2 cellular contexts compared by ENCODE assay signal in the genomic region with DNA sequence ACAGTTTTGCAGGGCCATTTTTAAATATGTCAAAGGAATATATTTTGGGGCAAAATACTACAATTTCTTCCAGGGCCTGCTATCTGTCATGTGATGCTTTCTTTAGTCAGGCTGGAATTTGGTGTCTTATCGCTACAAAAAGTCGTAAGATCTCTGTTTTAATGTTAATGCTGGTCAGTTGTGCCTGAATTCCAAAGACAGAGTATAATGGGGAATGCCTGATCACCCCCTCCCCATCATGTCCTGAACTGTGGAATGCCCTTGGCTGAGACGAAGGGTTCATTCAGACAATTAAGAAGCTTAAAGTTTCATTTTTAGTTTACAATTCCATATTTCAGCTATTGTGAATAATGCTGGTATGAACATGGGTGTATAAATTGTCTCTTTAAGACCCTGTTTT.
TF ChIP-seq lines count a peak whose summit lies in the region.

No MANE protein-coding gene starts in this region.

TF ChIP-seq in GM23338, 12 proteins besides CTCF, POLR2A, EP300 and RAD21 (continues in another document):
- TF ChIP-seq ZNF331 (CRISPR knock-in tag; IDR thresholded peaks at IDR 0.05; ENCODE audit: low read depth) (no peak), STAT1 (IDR thresholded peaks at IDR 0.05; ENCODE audit: unreplicated experiment) (no peak), CREB1 (CRISPR knock-in tag; IDR thresholded peaks at IDR 0.05; ENCODE audit: low read depth) (no peak), JUNB (IDR thresholded peaks at IDR 0.05; ENCODE audit: unreplicated experiment) (no peak), POLR2AphosphoS5 (IDR thresholded peaks at IDR 0.05; ENCODE audit: low read depth) (no peak), EZH2 (IDR thresholded peaks at IDR 0.05; ENCODE audit: low read depth, unreplicated experiment) (no peak), EZH2phosphoT487 (IDR thresholded peaks at IDR 0.05; ENCODE audit: unreplicated experiment) (no peak), ZNF114 (CRISPR knock-in tag; IDR thresholded peaks at IDR 0.05) (no peak), NANOG (IDR thresholded peaks at IDR 0.05; ENCODE audit: borderline replicate concordance) (no peak)
- TF ChIP-seq, protein P1, sequence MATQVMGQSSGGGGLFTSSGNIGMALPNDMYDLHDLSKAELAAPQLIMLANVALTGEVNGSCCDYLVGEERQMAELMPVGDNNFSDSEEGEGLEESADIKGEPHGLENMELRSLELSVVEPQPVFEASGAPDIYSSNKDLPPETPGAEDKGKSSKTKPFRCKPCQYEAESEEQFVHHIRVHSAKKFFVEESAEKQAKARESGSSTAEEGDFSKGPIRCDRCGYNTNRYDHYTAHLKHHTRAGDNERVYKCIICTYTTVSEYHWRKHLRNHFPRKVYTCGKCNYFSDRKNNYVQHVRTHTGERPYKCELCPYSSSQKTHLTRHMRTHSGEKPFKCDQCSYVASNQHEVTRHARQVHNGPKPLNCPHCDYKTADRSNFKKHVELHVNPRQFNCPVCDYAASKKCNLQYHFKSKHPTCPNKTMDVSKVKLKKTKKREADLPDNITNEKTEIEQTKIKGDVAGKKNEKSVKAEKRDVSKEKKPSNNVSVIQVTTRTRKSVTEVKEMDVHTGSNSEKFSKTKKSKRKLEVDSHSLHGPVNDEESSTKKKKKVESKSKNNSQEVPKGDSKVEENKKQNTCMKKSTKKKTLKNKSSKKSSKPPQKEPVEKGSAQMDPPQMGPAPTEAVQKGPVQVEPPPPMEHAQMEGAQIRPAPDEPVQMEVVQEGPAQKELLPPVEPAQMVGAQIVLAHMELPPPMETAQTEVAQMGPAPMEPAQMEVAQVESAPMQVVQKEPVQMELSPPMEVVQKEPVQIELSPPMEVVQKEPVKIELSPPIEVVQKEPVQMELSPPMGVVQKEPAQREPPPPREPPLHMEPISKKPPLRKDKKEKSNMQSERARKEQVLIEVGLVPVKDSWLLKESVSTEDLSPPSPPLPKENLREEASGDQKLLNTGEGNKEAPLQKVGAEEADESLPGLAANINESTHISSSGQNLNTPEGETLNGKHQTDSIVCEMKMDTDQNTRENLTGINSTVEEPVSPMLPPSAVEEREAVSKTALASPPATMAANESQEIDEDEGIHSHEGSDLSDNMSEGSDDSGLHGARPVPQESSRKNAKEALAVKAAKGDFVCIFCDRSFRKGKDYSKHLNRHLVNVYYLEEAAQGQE (IDR thresholded peaks at IDR 0.05; ENCODE audit: unreplicated experiment): no peak
- TF ChIP-seq, protein P2, sequence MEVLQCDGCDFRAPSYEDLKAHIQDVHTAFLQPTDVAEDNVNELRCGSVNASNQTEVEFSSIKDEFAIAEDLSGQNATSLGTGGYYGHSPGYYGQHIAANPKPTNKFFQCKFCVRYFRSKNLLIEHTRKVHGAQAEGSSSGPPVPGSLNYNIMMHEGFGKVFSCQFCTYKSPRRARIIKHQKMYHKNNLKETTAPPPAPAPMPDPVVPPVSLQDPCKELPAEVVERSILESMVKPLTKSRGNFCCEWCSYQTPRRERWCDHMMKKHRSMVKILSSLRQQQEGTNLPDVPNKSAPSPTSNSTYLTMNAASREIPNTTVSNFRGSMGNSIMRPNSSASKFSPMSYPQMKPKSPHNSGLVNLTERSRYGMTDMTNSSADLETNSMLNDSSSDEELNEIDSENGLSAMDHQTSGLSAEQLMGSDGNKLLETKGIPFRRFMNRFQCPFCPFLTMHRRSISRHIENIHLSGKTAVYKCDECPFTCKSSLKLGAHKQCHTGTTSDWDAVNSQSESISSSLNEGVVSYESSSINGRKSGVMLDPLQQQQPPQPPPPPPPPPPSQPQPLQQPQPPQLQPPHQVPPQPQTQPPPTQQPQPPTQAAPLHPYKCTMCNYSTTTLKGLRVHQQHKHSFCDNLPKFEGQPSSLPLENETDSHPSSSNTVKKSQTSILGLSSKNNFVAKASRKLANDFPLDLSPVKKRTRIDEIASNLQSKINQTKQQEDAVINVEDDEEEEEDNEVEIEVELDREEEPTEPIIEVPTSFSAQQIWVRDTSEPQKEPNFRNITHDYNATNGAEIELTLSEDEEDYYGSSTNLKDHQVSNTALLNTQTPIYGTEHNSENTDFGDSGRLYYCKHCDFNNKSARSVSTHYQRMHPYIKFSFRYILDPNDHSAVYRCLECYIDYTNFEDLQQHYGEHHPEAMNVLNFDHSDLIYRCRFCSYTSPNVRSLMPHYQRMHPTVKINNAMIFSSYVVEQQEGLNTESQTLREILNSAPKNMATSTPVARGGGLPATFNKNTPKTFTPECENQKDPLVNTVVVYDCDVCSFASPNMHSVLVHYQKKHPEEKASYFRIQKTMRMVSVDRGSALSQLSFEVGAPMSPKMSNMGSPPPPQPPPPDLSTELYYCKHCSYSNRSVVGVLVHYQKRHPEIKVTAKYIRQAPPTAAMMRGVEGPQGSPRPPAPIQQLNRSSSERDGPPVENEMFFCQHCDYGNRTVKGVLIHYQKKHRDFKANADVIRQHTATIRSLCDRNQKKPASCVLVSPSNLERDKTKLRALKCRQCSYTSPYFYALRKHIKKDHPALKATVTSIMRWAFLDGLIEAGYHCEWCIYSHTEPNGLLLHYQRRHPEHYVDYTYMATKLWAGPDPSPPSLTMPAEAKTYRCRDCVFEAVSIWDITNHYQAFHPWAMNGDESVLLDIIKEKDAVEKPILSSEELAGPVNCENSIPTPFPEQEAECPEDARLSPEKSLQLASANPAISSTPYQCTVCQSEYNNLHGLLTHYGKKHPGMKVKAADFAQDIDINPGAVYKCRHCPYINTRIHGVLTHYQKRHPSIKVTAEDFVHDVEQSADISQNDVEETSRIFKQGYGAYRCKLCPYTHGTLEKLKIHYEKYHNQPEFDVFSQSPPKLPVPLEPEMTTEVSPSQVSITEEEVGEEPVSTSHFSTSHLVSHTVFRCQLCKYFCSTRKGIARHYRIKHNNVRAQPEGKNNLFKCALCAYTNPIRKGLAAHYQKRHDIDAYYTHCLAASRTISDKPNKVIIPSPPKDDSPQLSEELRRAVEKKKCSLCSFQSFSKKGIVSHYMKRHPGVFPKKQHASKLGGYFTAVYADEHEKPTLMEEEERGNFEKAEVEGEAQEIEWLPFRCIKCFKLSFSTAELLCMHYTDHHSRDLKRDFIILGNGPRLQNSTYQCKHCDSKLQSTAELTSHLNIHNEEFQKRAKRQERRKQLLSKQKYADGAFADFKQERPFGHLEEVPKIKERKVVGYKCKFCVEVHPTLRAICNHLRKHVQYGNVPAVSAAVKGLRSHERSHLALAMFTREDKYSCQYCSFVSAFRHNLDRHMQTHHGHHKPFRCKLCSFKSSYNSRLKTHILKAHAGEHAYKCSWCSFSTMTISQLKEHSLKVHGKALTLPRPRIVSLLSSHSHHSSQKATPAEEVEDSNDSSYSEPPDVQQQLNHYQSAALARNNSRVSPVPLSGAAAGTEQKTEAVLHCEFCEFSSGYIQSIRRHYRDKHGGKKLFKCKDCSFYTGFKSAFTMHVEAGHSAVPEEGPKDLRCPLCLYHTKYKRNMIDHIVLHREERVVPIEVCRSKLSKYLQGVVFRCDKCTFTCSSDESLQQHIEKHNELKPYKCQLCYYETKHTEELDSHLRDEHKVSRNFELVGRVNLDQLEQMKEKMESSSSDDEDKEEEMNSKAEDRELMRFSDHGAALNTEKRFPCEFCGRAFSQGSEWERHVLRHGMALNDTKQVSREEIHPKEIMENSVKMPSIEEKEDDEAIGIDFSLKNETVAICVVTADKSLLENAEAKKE (CRISPR knock-in tag; IDR thresholded peaks at IDR 0.05): no peak

TF ChIP-seq in H1, 55 proteins besides CTCF, POLR2A, EP300 and RAD21:
- TF ChIP-seq CHD7 (IDR thresholded peaks at IDR 0.05; ENCODE audit: insufficient replicate concordance, low read length) (peak; percentile 37), TEAD4 (IDR thresholded peaks at IDR 0.05; ENCODE audit: low read depth, low read length) (0 out of 2 replicates have a peak, but pooled peaks have one; percentile 21), PHF8 (conservative IDR thresholded peaks at IDR 0.05; ENCODE audit: low read depth, low read length) (no peak)
